8 cellular contexts compared by ENCODE assay signal in genomic region chr6:16316741-16317251, GRCh38.
A peak's percentile ranks its signal among the peaks of the same experiment; 100 is the strongest.
DNase-seq lines count a peak whose midpoint lies in the region; ATAC-seq and TF ChIP-seq lines count a peak whose summit lies in the region.

No MANE protein-coding gene starts in this region.

- intact Hi-C loops in left ventricle myocardium superior (cut with micrococcal nuclease), result no loop called here
- intact Hi-C loops in activated CD4-positive, alpha-beta memory T cell treated with anti-CD3 and anti-CD28 coated beads for 36 hours (cut with micrococcal nuclease), result no loop called here
- intact Hi-C loops in activated T-helper 2 cell treated with anti-CD3 and anti-CD28 coated beads, Interferon-gamma antibody, Interleukin-2, Interleukin-4, amounts not matched to agents 10 μg/mL and 5 μg/mL and 100 μg/mL, durations not matched to agents 14 hours and 24 hours and 36 hours (cut with micrococcal nuclease), result no loop called here

- CTCF ChIA-PET in activated CD4-positive, alpha-beta memory T cell treated with anti-CD3 and anti-CD28 coated beads for 36 hours (lab: Charles Lee), result interaction anchor here (0.6 to 5.7 kb wide), 16 partner anchors 9 to 1806 kb away, joined by 3 to 55 read pairs (median 4); no protein-coding TSS in a partner anchor

- H3K27ac ChIP-seq in cardiac muscle cell, result no peak overlapping the region
- H3K27ac ChIP-seq in hepatocyte, result no peak overlapping the region

- TF ChIP-seq CTCF in cardiac muscle cell (IDR thresholded peaks at IDR 0.05; ENCODE audit: low read depth, low read length) (peak; percentile 84), hepatocyte (IDR thresholded peaks at IDR 0.05; ENCODE audit: poor library complexity) (peak; percentile 62)

- ATAC-seq in left ventricle myocardium superior, result no peak
- ATAC-seq in GM18907 (IDR thresholded peaks at IDR 0.05; ENCODE audit: unreplicated experiment), result no peak

- H3K9me3 ChIP-seq in cardiac muscle cell (ENCODE audit: low read depth), result no peaks in the 10 kb centered on the region
- H3K9me3 ChIP-seq in hepatocyte (ENCODE audit: low read depth), result no peaks in the 10 kb centered on the region

- peak overlapping the region; percentile 34 for H3K27ac Mint-ChIP-seq in activated CD4-positive, alpha-beta memory T cell treated with anti-CD3 and anti-CD28 coated beads for 36 hours
- H3K27ac Mint-ChIP-seq in activated T-helper 2 cell treated with anti-CD3 and anti-CD28 coated beads, Interferon-gamma antibody, Interleukin-2, Interleukin-4, amounts not matched to agents 10 μg/mL and 5 μg/mL and 100 μg/mL, durations not matched to agents 14 hours and 24 hours and 36 hours, result no peak overlapping the region

- H3K27me3 ChIP-seq in cardiac muscle cell (no peaks in the 10 kb centered on the region), hepatocyte (no peaks in the 10 kb centered on the region)

- H3K36me3 Mint-ChIP-seq in activated CD4-positive, alpha-beta memory T cell treated with anti-CD3 and anti-CD28 coated beads for 36 hours, result no peaks in the 10 kb centered on the region
- peaks cover 11% of the 10 kb centered on the region for H3K36me3 Mint-ChIP-seq in activated T-helper 2 cell treated with anti-CD3 and anti-CD28 coated beads, Interferon-gamma antibody, Interleukin-2, Interleukin-4, amounts not matched to agents 10 μg/mL and 5 μg/mL and 100 μg/mL, durations not matched to agents 14 hours and 24 hours and 36 hours (ENCODE audit: low read depth)

- peaks cover 55% of the 10 kb centered on the region for H3K4me1 Mint-ChIP-seq in activated CD4-positive, alpha-beta memory T cell treated with anti-CD3 and anti-CD28 coated beads for 36 hours (ENCODE audit: low read depth)
- H3K4me1 Mint-ChIP-seq in activated T-helper 2 cell treated with anti-CD3 and anti-CD28 coated beads, Interferon-gamma antibody, Interleukin-2, Interleukin-4, amounts not matched to agents 10 μg/mL and 5 μg/mL and 100 μg/mL, durations not matched to agents 14 hours and 24 hours and 36 hours (ENCODE audit: low read depth), result peaks cover 48% of the 10 kb centered on the region

- H3K9me2 ChIP-seq in hepatocyte (replicated peaks; ENCODE audit: insufficient read depth), result no peaks in the 10 kb centered on the region

- DNase-seq in cardiac muscle cell (ENCODE audit: low read depth in 1 of 2, low spot score in 1 of 2), result peak; percentile 48 to 58
- DNase-seq in left ventricle myocardium superior, result no peak
- DNase-seq in NAMALWA (ENCODE audit: low spot score), result peak; percentile 69
- peak; percentile 41 for DNase-seq in activated CD4-positive, alpha-beta memory T cell treated with anti-CD3 and anti-CD28 coated beads for 36 hours
- DNase-seq in hepatocyte (ENCODE audit: low spot score), result peak; percentile 58
- DNase-seq in stromal cell of bone marrow (ENCODE audit: low read depth), result peak; percentile 84
- no peak for DNase-seq in activated T-helper 2 cell treated with anti-CD3 and anti-CD28 coated beads, Interferon-gamma antibody, Interleukin-2, Interleukin-4, amounts not matched to agents 10 μg/mL and 5 μg/mL and 100 μg/mL, durations not matched to agents 14 hours and 24 hours and 36 hours (ENCODE audit: low spot score)

- H3K36me3 ChIP-seq in cardiac muscle cell (no peaks in the 10 kb centered on the region), hepatocyte (replicated peaks; ENCODE audit: insufficient read depth, low read depth) (no peaks in the 10 kb centered on the region)

- no peaks in the 10 kb centered on the region for H3K27me3 Mint-ChIP-seq in activated CD4-positive, alpha-beta memory T cell treated with anti-CD3 and anti-CD28 coated beads for 36 hours
- H3K27me3 Mint-ChIP-seq in activated T-helper 2 cell treated with anti-CD3 and anti-CD28 coated beads, Interferon-gamma antibody, Interleukin-2, Interleukin-4, amounts not matched to agents 10 μg/mL and 5 μg/mL and 100 μg/mL, durations not matched to agents 14 hours and 24 hours and 36 hours (ENCODE audit: low read depth), result no peaks in the 10 kb centered on the region

- no peak overlapping the region for H3K4me2 ChIP-seq in hepatocyte

- peaks cover 12% of the 10 kb centered on the region for H3K4me1 ChIP-seq in cardiac muscle cell (ENCODE audit: low read depth)
- H3K4me1 ChIP-seq in hepatocyte (ENCODE audit: insufficient read depth), result peaks cover 16% of the 10 kb centered on the region

- no peak overlapping the region for H2AFZ ChIP-seq in hepatocyte

- POLR2A ChIA-PET in activated CD4-positive, alpha-beta memory T cell treated with anti-CD3 and anti-CD28 coated beads for 36 hours (lab: Charles Lee), result interaction anchor here (1.2 kb wide), 1 partner anchor 447 kb away, joined by 3 read pairs; no protein-coding TSS in a partner anchor

- 60% methylated on average over 7 of the region's 7 CpGs for WGBS in hepatocyte (ENCODE audit: low lambda C conversion rate, missing lambda C conversion rate)

- H3K79me2 ChIP-seq in hepatocyte, result no peaks in the 10 kb centered on the region

- H3K4me3 ChIP-seq in cardiac muscle cell (no peak overlapping the region), hepatocyte (no peak overlapping the region)

- no peaks in the 10 kb centered on the region for H4K20me1 ChIP-seq in hepatocyte (ENCODE audit: insufficient read depth, poor library complexity, severe bottlenecking)

- H3K4me3 Mint-ChIP-seq in activated CD4-positive, alpha-beta memory T cell treated with anti-CD3 and anti-CD28 coated beads for 36 hours, result no peak overlapping the region
- H3K4me3 Mint-ChIP-seq in activated T-helper 2 cell treated with anti-CD3 and anti-CD28 coated beads, Interferon-gamma antibody, Interleukin-2, Interleukin-4, amounts not matched to agents 10 μg/mL and 5 μg/mL and 100 μg/mL, durations not matched to agents 14 hours and 24 hours and 36 hours (ENCODE audit: low read depth), result no peak overlapping the region

- H3K9me3 Mint-ChIP-seq in activated CD4-positive, alpha-beta memory T cell treated with anti-CD3 and anti-CD28 coated beads for 36 hours, result no peaks in the 10 kb centered on the region
- H3K9me3 Mint-ChIP-seq in activated T-helper 2 cell treated with anti-CD3 and anti-CD28 coated beads, Interferon-gamma antibody, Interleukin-2, Interleukin-4, amounts not matched to agents 10 μg/mL and 5 μg/mL and 100 μg/mL, durations not matched to agents 14 hours and 24 hours and 36 hours, result no peaks in the 10 kb centered on the region

Comparison
In these comparisons a context has a peak if more than half of its experiments do, and no peak if none do; other contexts are left out.
1. DNase-seq: peak in cardiac muscle cell (2 of 2), NAMALWA (single experiment), activated CD4-positive, alpha-beta memory T cell treated with anti-CD3 and anti-CD28 coated beads for 36 hours (single experiment), hepatocyte (single experiment) and stromal cell of bone marrow (single experiment); none in left ventricle myocardium superior (single experiment) and activated T-helper 2 cell treated with anti-CD3 and anti-CD28 coated beads, Interferon-gamma antibody, Interleukin-2, Interleukin-4, amounts not matched to agents 10 μg/mL and 5 μg/mL and 100 μg/mL, durations not matched to agents 14 hours and 24 hours and 36 hours (single experiment).